Comparison of ENCODE assay signal across 1 cellular context in genomic region chr2:86842607-86843234, GRCh38. TPM values are rescaled to one million over a fixed set of nuclear protein-coding genes. Genes with fewer than 3 reads are reported as not detected.
"Had no signal": no experiment of that assay in that cellular context is flagged by ENCODE, and none has a peak within 500 bp of the region (broad histone marks: within the 10 kb centered on the region; RNA-seq: fewer than 3 reads in every experiment).

No MANE protein-coding gene starts in this region.

RNA-seq across cellular contexts. Expression of gene CD8B, which starts 19.0 kb away (rescaled TPM):
- total RNA-seq: osteocyte had no signal

RNA-seq across cellular contexts. Expression of gene CD8A, which starts 52.0 kb away (rescaled TPM):
- total RNA-seq: osteocyte had no signal
